Comparison of ENCODE assay signal across 14 cellular contexts in the genomic region with DNA sequence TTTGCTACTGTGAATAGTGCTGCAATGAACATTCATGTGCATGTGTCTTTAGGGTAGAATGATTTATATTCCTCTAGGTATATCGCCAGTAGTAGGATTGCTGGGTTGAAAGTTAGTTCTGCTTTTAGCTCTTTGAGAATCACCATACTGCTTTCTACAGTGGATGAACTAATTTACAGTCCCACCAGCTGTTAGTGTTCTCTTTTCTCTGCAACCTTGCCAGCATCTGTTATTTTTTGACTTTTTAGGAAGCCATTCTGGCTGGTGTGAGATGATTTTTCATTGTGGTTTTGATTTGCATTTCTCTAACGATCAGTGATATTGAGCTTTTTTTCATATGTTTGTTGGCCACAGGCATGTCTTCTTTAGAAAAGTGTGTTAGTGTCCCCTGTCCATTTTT. TPM values are rescaled to one million over a fixed set of nuclear protein-coding genes. Genes with fewer than 3 reads are reported as not detected.
DNase-seq lines count a peak whose midpoint lies in the region; ATAC-seq and TF ChIP-seq lines count a peak whose summit lies in the region.
"Had no signal": no experiment of that assay in that cellular context is flagged by ENCODE, and none has a peak within 500 bp of the region (broad histone marks: within the 10 kb centered on the region; RNA-seq: fewer than 3 reads in every experiment).

No MANE protein-coding gene starts in this region.

- H3K79me2 ChIP-seq in OCI-LY7 (ENCODE audit: insufficient read depth, low read depth, low read length): no peaks in the 10 kb centered on the region

- peak; percentile 41 for ATAC-seq in GM18868 (IDR thresholded peaks at IDR 0.05; ENCODE audit: unreplicated experiment)
- ATAC-seq in GM21528 (IDR thresholded peaks at IDR 0.05; ENCODE audit: low FRiP score, unreplicated experiment): peak; percentile 59
- ATAC-seq in HG03095 (IDR thresholded peaks at IDR 0.05; ENCODE audit: unreplicated experiment): peak; percentile 54
- ATAC-seq: CD8-positive, alpha-beta T cell; stimulated activated naive CD8-positive, alpha-beta T cell treated with anti-CD3 and anti-CD28 coated beads, Interleukin-15, amount 100 ng/mL, for 72 hours had no signal

- POLR2A ChIA-PET in OCI-LY7 (lab: Charles Lee): interaction anchor here (0.5 to 1.9 kb wide), 6 partner anchors 8 to 318 kb away, joined by 3 to 9 read pairs (median 4); no protein-coding TSS in a partner anchor

- WGBS in adrenal gland, 4 donors: 59 to 75% (median 73%) methylated on average over 2 of the region's 2 CpGs

- peaks cover 44% of the 10 kb centered on the region; the same call in 1 of the 2 replicates for H3K9me3 ChIP-seq in OCI-LY7 (ENCODE audit: low read length)
- no peaks in the 10 kb centered on the region for H3K9me3 ChIP-seq in adrenal gland (replicated peaks in 1 of 3)

- H3K4me3 ChIP-seq in OCI-LY7 (ENCODE audit: low read depth, low read length, poor library complexity, severe bottlenecking) (peak overlapping the region; percentile 57), adrenal gland (no peak overlapping the region)
- H3K4me3 ChIP-seq: neural progenitor cell had no signal

- CTCF ChIA-PET in OCI-LY7 (lab: Charles Lee; ENCODE audit: unreplicated experiment): no interaction called here

- no TSS peak for BruUV-seq in OCI-LY7 (replicated peaks; lab: Mats Ljungman, UMichigan)

- peak overlapping the region; percentile 100 for H3K27ac ChIP-seq in OCI-LY7 (ENCODE audit: low read depth, low read length, poor library complexity, severe bottlenecking)
- H3K27ac ChIP-seq in adrenal gland: no peak overlapping the region
- H3K27ac ChIP-seq: neural progenitor cell had no signal

- H2AFZ ChIP-seq in OCI-LY7 (ENCODE audit: low read length): peak overlapping the region; percentile 72
- H2AFZ ChIP-seq: neural progenitor cell had no signal

- DNase-seq in OCI-LY7 (ENCODE audit: low spot score) (peak; percentile 86), medulla oblongata (ENCODE audit: extremely low spot score) (no peak), adrenal gland (no peak), erythroblast (lab: John Stamatoyannopoulos, UW) (no peak), amniotic stem cell (lab: John Stamatoyannopoulos, UW) (no peak)
- DNase-seq: activated CD4-positive, alpha-beta T cell treated with anti-CD3 and anti-CD28 coated beads, Interleukin-2, amount 10 ng/mL, durations not matched to agents 7 days and 5 days; CD8-positive, alpha-beta T cell; NCI-H774; stimulated activated naive CD8-positive, alpha-beta T cell treated with anti-CD3 and anti-CD28 coated beads, Interleukin-15, amount 100 ng/mL, for 72 hours had no signal

- TF ChIP-seq CTCF in OCI-LY7 (conservative IDR thresholded peaks at IDR 0.05; ENCODE audit: low read length) (no peak), adrenal gland (IDR thresholded peaks at IDR 0.05) (no peak)

- H3K36me3 ChIP-seq in OCI-LY7 (ENCODE audit: insufficient read depth, low read length) (peaks cover 32% of the 10 kb centered on the region), adrenal gland (replicated peaks in 1 of 2) (no peaks in the 10 kb centered on the region)
- H3K36me3 ChIP-seq: neural progenitor cell had no signal

- TF ChIP-seq POLR2A in adrenal gland (IDR thresholded peaks at IDR 0.05) (no peak), erythroblast (IDR thresholded peaks at IDR 0.05; ENCODE audit: low read length) (no peak)

- no peaks in the 10 kb centered on the region for H3K27me3 ChIP-seq in adrenal gland
- H3K27me3 ChIP-seq: neural progenitor cell had no signal

- no peaks in the 10 kb centered on the region for H3K9me2 ChIP-seq in OCI-LY7 (ENCODE audit: insufficient read depth, low read length)

- H4K20me1 ChIP-seq in OCI-LY7 (ENCODE audit: insufficient read depth, low read length): no peaks in the 10 kb centered on the region

- intact Hi-C loops in OCI-LY7 (cut with micrococcal nuclease; ENCODE audit: unreplicated experiment): loop anchor here (10.0 kb wide), 1 partner anchor 767 kb away; no protein-coding TSS in a partner anchor
- intact Hi-C loops in adrenal gland (cut with DNase I): no loop called here

- H3K4me2 ChIP-seq in OCI-LY7 (ENCODE audit: low read length): peak overlapping the region; percentile 85
- H3K4me2 ChIP-seq: neural progenitor cell had no signal

- H3K4me1 ChIP-seq in OCI-LY7 (ENCODE audit: insufficient read depth, low read length, poor library complexity, severe bottlenecking) (peaks cover 70% of the 10 kb centered on the region), adrenal gland (replicated peaks in 1 of 2) (no peaks in the 10 kb centered on the region)
- H3K4me1 ChIP-seq: neural progenitor cell had no signal

RNA-seq across cellular contexts. Expression of gene PLG, which starts 40.0 kb away (rescaled TPM):
- total RNA-seq in OCI-LY7 (2014; rRNA removed; shearing (Covaris generic)): 3.7 and 5.1 TPM in 2 replicates
- 2.3 and 3.4 TPM in 2 replicates for total RNA-seq in OCI-LY7 (2022)
- total RNA-seq in adrenal gland: 1 to 10 TPM in 1 of 8 donors, under 1 TPM in 1, not detected in 6; 0.83 to 1.1 TPM
- under 1 TPM in 1 of 3 donors, not detected in 2; 0.77 TPM for polyA plus RNA-seq in adrenal gland
- total RNA-seq: CD8-positive, alpha-beta T cell; chondrocyte had no signal
